ENCODE assay signal across 1 cellular context in genomic region chr12:132809391-132809790, GRCh38.
TF ChIP-seq lines count a peak whose summit lies in the region.

No MANE protein-coding gene starts in this region.

TF ChIP-seq in HepG2, 621 proteins besides CTCF, POLR2A, EP300 and RAD21:
- TF ChIP-seq ZBTB33 (CRISPR knock-in tag; IDR thresholded peaks at IDR 0.05), result peak; percentile 98
